14 cellular contexts compared by ENCODE assay signal in the genomic region with DNA sequence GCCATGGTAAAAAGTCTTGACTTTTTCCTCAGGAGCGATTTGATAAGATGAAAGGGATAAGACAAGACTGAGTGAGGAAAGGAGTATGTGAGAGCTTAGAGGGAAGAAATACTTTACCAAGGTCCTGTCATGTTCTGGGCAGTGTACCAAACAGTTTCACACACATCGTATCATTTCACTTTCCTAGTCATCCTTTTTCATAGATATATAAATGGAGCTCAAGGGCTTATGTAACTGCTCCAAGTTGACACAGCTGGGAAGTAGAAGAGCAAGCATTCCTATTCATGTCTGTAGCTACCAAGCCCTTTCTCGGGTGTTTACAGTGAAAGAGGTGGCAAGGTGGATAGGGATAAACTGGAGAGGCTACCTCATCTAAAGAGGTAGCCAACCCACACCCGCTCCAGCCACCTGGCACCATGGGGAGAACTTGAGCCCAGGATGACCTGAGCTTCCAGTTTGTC. TPM values are rescaled to one million over a fixed set of nuclear protein-coding genes. Genes with fewer than 3 reads are reported as not detected.
DNase-seq lines count a peak whose midpoint lies in the region; ATAC-seq and TF ChIP-seq lines count a peak whose summit lies in the region.
"Had no signal": no experiment of that assay in that cellular context is flagged by ENCODE, and none has a peak within 500 bp of the region (broad histone marks: within the 10 kb centered on the region; RNA-seq: fewer than 3 reads in every experiment).

No MANE protein-coding gene starts in this region.

- peaks cover 93% of the 10 kb centered on the region for H3K36me3 Mint-ChIP-seq in activated T-helper 17 cell treated with anti-CD3 and anti-CD28 coated beads, Interleukin-2, amount 50 U/mL, for 72 hours (ENCODE audit: low read depth)

- H3K27me3 Mint-ChIP-seq in activated T-helper 17 cell treated with anti-CD3 and anti-CD28 coated beads, Interleukin-2, amount 50 U/mL, for 72 hours, result no peaks in the 10 kb centered on the region

- H3K9me3 Mint-ChIP-seq in activated T-helper 17 cell treated with anti-CD3 and anti-CD28 coated beads, Interleukin-2, amount 50 U/mL, for 72 hours, result no peaks in the 10 kb centered on the region

- no peak overlapping the region for H3K4me3 Mint-ChIP-seq in activated T-helper 17 cell treated with anti-CD3 and anti-CD28 coated beads, Interleukin-2, amount 50 U/mL, for 72 hours

- H3K27ac ChIP-seq in epithelial cell of prostate, result peak overlapping the region; percentile 1
- H3K27ac ChIP-seq: cardiac muscle cell, parathyroid adenoma had no signal

- no peak for TF ChIP-seq CTCF in omental fat pad (IDR thresholded peaks at IDR 0.05)

- H3K27ac Mint-ChIP-seq in activated T-helper 17 cell treated with anti-CD3 and anti-CD28 coated beads, Interleukin-2, amount 50 U/mL, for 72 hours, result no peak overlapping the region

- H3K4me1 Mint-ChIP-seq in activated T-helper 17 cell treated with anti-CD3 and anti-CD28 coated beads, Interleukin-2, amount 50 U/mL, for 72 hours, result no peaks in the 10 kb centered on the region

- DNase-seq in EH (ENCODE audit: low read depth) (peak; percentile 84), NCI-H774 (lab: John Stamatoyannopoulos, UW) (peak; percentile 76), epithelial cell of prostate (ENCODE audit: low read depth, low spot score) (peak; percentile 55), omental fat pad (ENCODE audit: low spot score) (no peak), nucleus accumbens (lab: John Stamatoyannopoulos, UW) (no peak)
- DNase-seq in stimulated activated CD8-positive, alpha-beta memory T cell treated with anti-CD3 and anti-CD28 coated beads, Interleukin-4, amount 100 ng/mL, for 48 hours, result no peak
- DNase-seq in stimulated activated CD4-positive, alpha-beta T cell treated with anti-CD3 and anti-CD28 coated beads, Interleukin-4, amount 100 ng/mL, for 1 hour, result no peak
- DNase-seq: NCI-H187 treated with DMSO at 0.1 percent for 48 hours had no signal

- ATAC-seq in omental fat pad (ENCODE audit: low FRiP score), result peak; percentile 62
- no peak for ATAC-seq in activated T-helper 17 cell treated with anti-CD3 and anti-CD28 coated beads, Interleukin-2, amount 50 U/mL, for 72 hours (replicated peaks)
- ATAC-seq: gastroesophageal sphincter, left lobe of liver, Panc1 had no signal

RNA-seq across cellular contexts. Expression of gene MRPS25, which starts 57.4 kb away (rescaled TPM):
- 10 to 100 TPM; 27.1 to 41.3 (median 36.1) TPM for total RNA-seq in omental fat pad
- 10 to 100 TPM; 43.7 to 80.5 TPM for total RNA-seq in activated T-helper 17 cell treated with anti-CD3 and anti-CD28 coated beads, Interleukin-2, amount 50 U/mL, for 72 hours

Comparison
In these comparisons a context has a peak if more than half of its experiments do, and no peak if none do; other contexts are left out.
1. DNase-seq: peak in EH (single experiment), NCI-H774 (single experiment) and epithelial cell of prostate (single experiment); none in omental fat pad (single experiment), stimulated activated CD8-positive, alpha-beta memory T cell treated with anti-CD3 and anti-CD28 coated beads, Interleukin-4, amount 100 ng/mL, for 48 hours (single experiment), stimulated activated CD4-positive, alpha-beta T cell treated with anti-CD3 and anti-CD28 coated beads, Interleukin-4, amount 100 ng/mL, for 1 hour (single experiment) and nucleus accumbens (0 of 56).